34 cellular contexts compared by ENCODE assay signal in genomic region chr6:36306365-36306764, GRCh38. TPM values are rescaled to one million over a fixed set of nuclear protein-coding genes. Genes with fewer than 3 reads are reported as not detected.
"Had no signal": no experiment of that assay in that cellular context is flagged by ENCODE, and none has a peak within 500 bp of the region (broad histone marks: within the 10 kb centered on the region; RNA-seq: fewer than 3 reads in every experiment).

No MANE protein-coding gene starts in this region.

- ATAC-seq: activated CD8-positive, alpha-beta T cell treated with anti-CD3 and anti-CD28 coated beads for 36 hours; activated T-cell treated with anti-CD3 and anti-CD28 coated beads, Interleukin-2, amount 50 U/mL, for 72 hours; activated T-helper 17 cell treated with anti-CD3 and anti-CD28 coated beads, Interleukin-2, amount 50 U/mL, for 72 hours; PC-3 had no signal

- H3K36me3 ChIP-seq: cardiac muscle cell, Peyer's patch, SJSA1 had no signal

- H3K4me3 Mint-ChIP-seq: activated CD4-positive, alpha-beta T cell treated with anti-CD3 and anti-CD28 coated beads, Interleukin-2, amount 10 ng/mL, durations not matched to agents 24 days and 14 days; activated CD8-positive, alpha-beta T cell treated with anti-CD3 and anti-CD28 coated beads for 36 hours; activated naive CD8-positive, alpha-beta T cell treated with anti-CD3 and anti-CD28 coated beads for 36 hours; activated T-cell treated with anti-CD3 and anti-CD28 coated beads, Interleukin-2, amount 50 U/mL, for 72 hours; activated T-helper 17 cell treated with anti-CD3 and anti-CD28 coated beads, Interleukin-2, amount 50 U/mL, for 72 hours; central memory CD8-positive, alpha-beta T cell; T-helper 1 cell treated with Interleukin-12 subunit alpha and Interleukin-12 subunit beta and Interleukin-4 antibody, amounts not matched to agents 30 μg/mL and 1 μg/mL, for 36 hours; T-helper 2 cell treated with Interferon-gamma antibody and Interleukin-4, amounts not matched to agents 5 μg/mL and 100 μg/mL, for 36 hours had no signal

- H3K36me3 Mint-ChIP-seq: activated naive CD8-positive, alpha-beta T cell treated with anti-CD3 and anti-CD28 coated beads for 36 hours had no signal

- H3K9me3 Mint-ChIP-seq: activated CD8-positive, alpha-beta T cell treated with anti-CD3 and anti-CD28 coated beads for 36 hours; activated naive CD8-positive, alpha-beta T cell treated with anti-CD3 and anti-CD28 coated beads for 36 hours; activated T-cell treated with anti-CD3 and anti-CD28 coated beads, Interleukin-2, amount 50 U/mL, for 72 hours; activated T-helper 17 cell treated with anti-CD3 and anti-CD28 coated beads, Interleukin-2, amount 50 U/mL, for 72 hours; central memory CD8-positive, alpha-beta T cell; T-helper 1 cell treated with Interleukin-12 subunit alpha and Interleukin-12 subunit beta and Interleukin-4 antibody, amounts not matched to agents 30 μg/mL and 1 μg/mL, for 36 hours; T-helper 2 cell treated with Interferon-gamma antibody and Interleukin-4, amounts not matched to agents 5 μg/mL and 100 μg/mL, for 36 hours had no signal

- H3K4me3 ChIP-seq: cardiac muscle cell, Peyer's patch, SJSA1 had no signal

- H3K27ac Mint-ChIP-seq: activated CD4-positive, alpha-beta T cell treated with anti-CD3 and anti-CD28 coated beads, Interleukin-2, amount 10 ng/mL, durations not matched to agents 24 days and 14 days; activated CD8-positive, alpha-beta T cell treated with anti-CD3 and anti-CD28 coated beads for 36 hours; activated naive CD8-positive, alpha-beta T cell treated with anti-CD3 and anti-CD28 coated beads for 36 hours; activated T-cell treated with anti-CD3 and anti-CD28 coated beads, Interleukin-2, amount 50 U/mL, for 72 hours; activated T-helper 17 cell treated with anti-CD3 and anti-CD28 coated beads, Interleukin-2, amount 50 U/mL, for 72 hours; T-helper 1 cell treated with Interleukin-12 subunit alpha and Interleukin-12 subunit beta and Interleukin-4 antibody, amounts not matched to agents 30 μg/mL and 1 μg/mL, for 36 hours; T-helper 2 cell treated with Interferon-gamma antibody and Interleukin-4, amounts not matched to agents 5 μg/mL and 100 μg/mL, for 36 hours had no signal

- H3K27ac ChIP-seq: cardiac muscle cell, Peyer's patch, SJSA1 had no signal

- DNase-seq: activated CD4-positive, alpha-beta T cell treated with anti-CD3 and anti-CD28 coated beads, Interleukin-2, amount 10 ng/mL, durations not matched to agents 24 days and 14 days; activated CD4-positive, alpha-beta T cell treated with anti-CD3 and anti-CD28 coated beads, Interleukin-2, amount 50 U/mL, for 4 hours; activated CD8-positive, alpha-beta T cell treated with anti-CD3 and anti-CD28 coated beads for 36 hours; activated effector memory CD4-positive, alpha-beta T cell treated with anti-CD3 and anti-CD28 coated beads, Interleukin-2, amount 50 U/mL, for 16 hours; activated naive CD4-positive, alpha-beta T cell; activated naive CD4-positive, alpha-beta T cell treated with anti-CD3 and anti-CD28 coated beads, Interleukin-2, amount 50 U/mL, for 16 hours; activated naive CD8-positive, alpha-beta T cell treated with anti-CD3 and anti-CD28 coated beads for 36 hours; activated T-cell treated with anti-CD3 and anti-CD28 coated beads, Interleukin-2, amount 50 U/mL, for 1 hour; activated T-cell treated with anti-CD3 and anti-CD28 coated beads, Interleukin-2, amount 50 U/mL, for 72 hours; amniotic stem cell; NCI-H1092 treated with DMSO at 0.1 percent for 48 hours; NCI-H1417; NCI-H146; NCI-H187 treated with DMSO at 0.1 percent for 48 hours; NCI-H2081 treated with DMSO at 0.1 percent for 48 hours; NCI-H226; NCI-H524 treated with DMSO at 0.1 percent for 48 hours; PC-3; Peyer's patch; RPMI8226; SHP77 treated with DMSO at 0.1 percent for 48 hours; SK-N-SH had no signal

- H3K4me2 ChIP-seq: SK-N-SH had no signal

- H3K9me3 ChIP-seq: Peyer's patch, SJSA1, SK-N-SH had no signal

- FAIRE-seq: TTC549 had no signal

- H3K4me1 Mint-ChIP-seq: activated naive CD8-positive, alpha-beta T cell treated with anti-CD3 and anti-CD28 coated beads for 36 hours; activated T-helper 17 cell treated with anti-CD3 and anti-CD28 coated beads, Interleukin-2, amount 50 U/mL, for 72 hours had no signal

- H3K9ac ChIP-seq: SK-N-SH had no signal

- H3K27me3 ChIP-seq: cardiac muscle cell, Peyer's patch had no signal

- H3K4me1 ChIP-seq: Peyer's patch had no signal

RNA-seq across cellular contexts. Expression of gene BNIP5, which starts 30.3 kb away (rescaled TPM):
- total RNA-seq: activated CD4-positive, alpha-beta T cell treated with anti-CD3 and anti-CD28 coated beads, Interleukin-2, amount 10 ng/mL, durations not matched to agents 24 days and 14 days; activated CD8-positive, alpha-beta memory T cell treated with anti-CD3 and anti-CD28 coated beads for 36 hours; activated CD8-positive, alpha-beta T cell treated with anti-CD3 and anti-CD28 coated beads for 36 hours; activated naive CD8-positive, alpha-beta T cell treated with anti-CD3 and anti-CD28 coated beads for 36 hours; activated T-cell treated with anti-CD3 and anti-CD28 coated beads, Interleukin-2, amount 50 U/mL, for 72 hours; activated T-helper 17 cell treated with anti-CD3 and anti-CD28 coated beads, Interleukin-2, amount 50 U/mL, for 72 hours; aorta; chondrocyte; M059J; NCI-H460; PC-3; SJSA1 had no signal
- polyA plus RNA-seq: cardiac muscle cell, SK-N-SH had no signal

RNA-seq across cellular contexts. Expression of gene PNPLA1, which starts 36.5 kb away (rescaled TPM):
- total RNA-seq: activated CD4-positive, alpha-beta T cell treated with anti-CD3 and anti-CD28 coated beads, Interleukin-2, amount 10 ng/mL, durations not matched to agents 24 days and 14 days; activated CD8-positive, alpha-beta memory T cell treated with anti-CD3 and anti-CD28 coated beads for 36 hours; activated CD8-positive, alpha-beta T cell treated with anti-CD3 and anti-CD28 coated beads for 36 hours; activated naive CD8-positive, alpha-beta T cell treated with anti-CD3 and anti-CD28 coated beads for 36 hours; activated T-cell treated with anti-CD3 and anti-CD28 coated beads, Interleukin-2, amount 50 U/mL, for 72 hours; activated T-helper 17 cell treated with anti-CD3 and anti-CD28 coated beads, Interleukin-2, amount 50 U/mL, for 72 hours; cardiac muscle cell; chondrocyte; NCI-H460; SJSA1 had no signal
- polyA plus RNA-seq: cardiac muscle cell, SK-N-SH had no signal
